In genomic region chr10:51074238-51075028, GRCh38 we compare ENCODE assay signal across 8 cellular contexts. TPM values are rescaled to one million over a fixed set of nuclear protein-coding genes. Genes with fewer than 3 reads are reported as not detected.
DNase-seq lines count a peak whose midpoint lies in the region; ATAC-seq, FAIRE-seq and TF ChIP-seq lines count a peak whose summit lies in the region.

Gene PRKG1 (plus strand): TSS chr10:51074487.

- peaks cover 40% of the 10 kb centered on the region for H3K4me1 Mint-ChIP-seq in mesothelial cell of epicardium

- under 1% methylated on average over 59 of the region's 59 CpGs for WGBS in thymus

- DNase-seq in D721Med (ENCODE audit: insufficient read length, low spot score), result peak; percentile 39
- DNase-seq in HS-27A (ENCODE audit: low read depth), result peak; percentile 56
- peak; percentile 83 for DNase-seq in fibroblast of gingiva (ENCODE audit: low read depth)
- DNase-seq in mesothelial cell of epicardium (ENCODE audit: low spot score in 2 of 2, unreplicated experiment in 2 of 2), result peak; percentile 58 to 84

- no peak for FAIRE-seq in D721Med (lab: Jason Lieb, UNC)

- H3K36me3 ChIP-seq in thymus (ENCODE audit: control insufficient read depth, insufficient read depth), result no peaks in the 10 kb centered on the region

- peak within 1 kb of the TSS; percentile 97 for H3K27ac Mint-ChIP-seq in mesothelial cell of epicardium

- peak within 1 kb of the TSS; percentile 90 for H3K4me3 Mint-ChIP-seq in mesothelial cell of epicardium

- no peaks in the 10 kb centered on the region for H3K27me3 Mint-ChIP-seq in mesothelial cell of epicardium (ENCODE audit: low read depth)

- no peaks in the 10 kb centered on the region for H3K9me3 ChIP-seq in thymus (ENCODE audit: control insufficient read depth)

- peak within 1 kb of the TSS; percentile 72 for H3K27ac ChIP-seq in thymus (ENCODE audit: low read depth)

- H3K36me3 Mint-ChIP-seq in mesothelial cell of epicardium, result no peaks in the 10 kb centered on the region

- TF ChIP-seq CTCF in D721Med (IDR thresholded peaks at IDR 0.05; ENCODE audit: insufficient read depth, missing control alignments) (no peak), WI38 (IDR thresholded peaks at IDR 0.05; ENCODE audit: low read depth, low read length) (no peak), mesothelial cell of epicardium (IDR thresholded peaks at IDR 0.05; ENCODE audit: unreplicated experiment) (no peak)

- ATAC-seq in GM21529 (IDR thresholded peaks at IDR 0.05; ENCODE audit: unreplicated experiment) (no peak), HG02870 (IDR thresholded peaks at IDR 0.05; ENCODE audit: unreplicated experiment) (no peak)

- no peaks in the 10 kb centered on the region for H3K9me3 Mint-ChIP-seq in mesothelial cell of epicardium

- H3K27me3 ChIP-seq in thymus (ENCODE audit: control insufficient read depth, insufficient read depth), result peaks cover 21% of the 10 kb centered on the region

- H3K4me3 ChIP-seq in WI38 (ENCODE audit: low read depth, low read length) (peak within 1 kb of the TSS; percentile 83), thymus (ENCODE audit: low read length) (peak within 1 kb of the TSS; percentile 29)

- H3K4me1 ChIP-seq in thymus (ENCODE audit: control insufficient read depth, insufficient read depth, low read length), result no peaks in the 10 kb centered on the region

RNA-seq across cellular contexts. Expression of gene PRKG1, which starts in this region (rescaled TPM):
- total RNA-seq in mesothelial cell of epicardium, result 35.0 to 37.0 TPM (median 35.9 TPM) in 3 replicates
- polyA plus RNA-seq in thymus, result 2.5 TPM
